Comparison of ENCODE assay signal across 16 cellular contexts in the genomic region with DNA sequence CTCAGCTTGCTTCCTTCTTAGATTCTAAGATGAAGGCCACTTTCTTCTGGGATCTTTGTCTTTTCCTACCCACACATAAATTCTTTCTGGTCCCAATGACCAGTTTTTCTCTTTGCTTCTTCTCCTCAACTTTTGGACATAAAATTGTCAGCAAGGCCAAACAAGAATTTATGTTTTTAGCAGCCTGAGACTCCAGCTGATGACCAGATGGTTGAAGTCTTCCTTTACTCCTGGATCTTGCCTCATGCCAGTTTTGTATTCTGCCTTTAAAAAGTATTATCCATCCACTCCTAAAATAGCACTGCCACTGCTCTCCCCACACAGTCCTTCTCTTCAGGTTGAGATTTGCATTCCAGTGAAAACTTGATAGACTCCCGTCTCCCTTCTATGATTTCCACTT.
A peak's percentile ranks its signal among the peaks of the same experiment; 100 is the strongest.
DNase-seq lines count a peak whose midpoint lies in the region; TF ChIP-seq lines count a peak whose summit lies in the region.
"Had no signal": no experiment of that assay in that cellular context is flagged by ENCODE, and none has a peak within 500 bp of the region (broad histone marks: within the 10 kb centered on the region; RNA-seq: fewer than 3 reads in every experiment).

No MANE protein-coding gene starts in this region.

- H3K79me2 ChIP-seq in parathyroid adenoma (no peaks in the 10 kb centered on the region), mammary epithelial cell (ENCODE audit: insufficient read depth, low read length) (no peaks in the 10 kb centered on the region), OCI-LY7 (ENCODE audit: insufficient read depth, low read depth, low read length) (no peaks in the 10 kb centered on the region)

- WGBS in mammary epithelial cell (ENCODE audit: low coverage, missing lambda C conversion rate), result 75% methylated on average over 1 of the region's 1 CpG

- H3K9me3 ChIP-seq in parathyroid adenoma (ENCODE audit: control insufficient read depth, low read length), result no peaks in the 10 kb centered on the region
- no peaks in the 10 kb centered on the region for H3K9me3 ChIP-seq in mammary epithelial cell (replicated peaks; ENCODE audit: insufficient read depth, low read length)
- no peaks in the 10 kb centered on the region for H3K9me3 ChIP-seq in OCI-LY7 (ENCODE audit: low read length)
- H3K9me3 ChIP-seq: BLaER1, Caco-2 had no signal

- POLR2A ChIA-PET in OCI-LY7 (lab: Charles Lee), result no interaction called here

- in situ Hi-C loops in mammary epithelial cell (cut with MboI; ENCODE audit: low sequenced_read_pairs in 2 of 2), result no loop called here

- H3K9me2 ChIP-seq in OCI-LY7 (ENCODE audit: insufficient read depth, low read length), result no peaks in the 10 kb centered on the region

- DNase-seq in epidermal melanocyte (ENCODE audit: insufficient read length, low spot score), result peak; percentile 84
- DNase-seq in fibroblast of mammary gland (ENCODE audit: low read depth), result peak; percentile 26
- no peak for DNase-seq in mammary epithelial cell
- DNase-seq in OCI-LY7 (ENCODE audit: low spot score), result no peak
- DNase-seq in cortex of kidney (lab: John Stamatoyannopoulos, UW), result no peak
- DNase-seq: Caco-2; CD4-positive, CD25-positive, alpha-beta regulatory T cell; CD8-positive, alpha-beta T cell; DMS79; EL; GDM1; H9 had no signal

- dilution Hi-C loops in mammary epithelial cell (cut with HindIII; ENCODE audit: low sequenced_read_pairs), result no loop called here

- H3K9ac ChIP-seq in parathyroid adenoma (no peak overlapping the region), mammary epithelial cell (ENCODE audit: insufficient read depth, low read length) (no peak overlapping the region)
- H3K9ac ChIP-seq: BLaER1 had no signal

- CTCF ChIA-PET in mammary epithelial cell (lab: Charles Lee; ENCODE audit: low non-redundant PET) (no interaction called here), OCI-LY7 (lab: Charles Lee; ENCODE audit: unreplicated experiment) (no interaction called here)

- no peak overlapping the region for H3K27ac ChIP-seq in parathyroid adenoma
- H3K27ac ChIP-seq in mammary epithelial cell (ENCODE audit: insufficient read depth, low read depth, low read length), result no peak overlapping the region
- H3K27ac ChIP-seq in OCI-LY7 (ENCODE audit: low read depth, low read length, poor library complexity, severe bottlenecking), result no peak overlapping the region
- H3K27ac ChIP-seq: BLaER1, C4-2B had no signal

- H4K20me1 ChIP-seq in mammary epithelial cell (ENCODE audit: insufficient read depth, low read length) (no peaks in the 10 kb centered on the region), OCI-LY7 (ENCODE audit: insufficient read depth, low read length) (no peaks in the 10 kb centered on the region; the same call in 1 of the 2 replicates)
- H4K20me1 ChIP-seq: BLaER1 had no signal

- peak overlapping the region; percentile 38 for H2AFZ ChIP-seq in parathyroid adenoma
- H2AFZ ChIP-seq in mammary epithelial cell (ENCODE audit: low read depth, low read length), result no peak overlapping the region
- no peak overlapping the region for H2AFZ ChIP-seq in OCI-LY7 (ENCODE audit: low read length)
- H2AFZ ChIP-seq: GM23338 had no signal

- H3K4me2 ChIP-seq in parathyroid adenoma (ENCODE audit: low read length), result no peak overlapping the region
- no peak overlapping the region for H3K4me2 ChIP-seq in mammary epithelial cell (ENCODE audit: insufficient read depth, low read depth, low read length)
- no peak overlapping the region for H3K4me2 ChIP-seq in OCI-LY7 (ENCODE audit: low read length)
- H3K4me2 ChIP-seq: BLaER1, GM23338 had no signal

- BruUV-seq in mammary epithelial cell (replicated peaks; lab: Mats Ljungman, UMichigan) (no TSS peak), OCI-LY7 (replicated peaks; lab: Mats Ljungman, UMichigan) (no TSS peak)

- H3K36me3 ChIP-seq in parathyroid adenoma (ENCODE audit: control insufficient read depth, insufficient read depth, low read length) (no peaks in the 10 kb centered on the region), mammary epithelial cell (ENCODE audit: insufficient read depth, low read length) (no peaks in the 10 kb centered on the region), OCI-LY7 (ENCODE audit: insufficient read depth, low read length) (no peaks in the 10 kb centered on the region)
- H3K36me3 ChIP-seq: BLaER1 had no signal

- TF ChIP-seq CTCF in fibroblast of mammary gland (conservative IDR thresholded peaks at IDR 0.05; ENCODE audit: control insufficient read depth, insufficient read depth, low read depth, low read length) (no peak), parathyroid adenoma (IDR thresholded peaks at IDR 0.05) (no peak), mammary epithelial cell (conservative IDR thresholded peaks at IDR 0.05 in 1 of 2, IDR thresholded peaks at IDR 0.05 in 1 of 2; ENCODE audit: extremely low read depth in 1 of 2, insufficient read depth in 1 of 2, low read depth in 1 of 2, low read length in 2 of 2) (no peak), OCI-LY7 (conservative IDR thresholded peaks at IDR 0.05; ENCODE audit: low read length) (no peak)

- H3K4me1 ChIP-seq in parathyroid adenoma, result no peaks in the 10 kb centered on the region
- H3K4me1 ChIP-seq in mammary epithelial cell (ENCODE audit: insufficient read depth, low read length), result no peaks in the 10 kb centered on the region
- no peaks in the 10 kb centered on the region for H3K4me1 ChIP-seq in OCI-LY7 (ENCODE audit: insufficient read depth, low read length, poor library complexity, severe bottlenecking)
- H3K4me1 ChIP-seq: Caco-2 had no signal

- intact Hi-C loops in mammary epithelial cell (cut with micrococcal nuclease), result no loop called here
- intact Hi-C loops in OCI-LY7 (cut with micrococcal nuclease; ENCODE audit: unreplicated experiment), result no loop called here

- H3K4me3 ChIP-seq in fibroblast of mammary gland (ENCODE audit: control insufficient read depth, low read depth, low read length) (no peak overlapping the region), parathyroid adenoma (ENCODE audit: low read depth, low read length) (no peak overlapping the region), mammary epithelial cell (replicated peaks in 1 of 3; ENCODE audit: insufficient read depth in 1 of 3, low read depth in 2 of 3, low read length in 3 of 3) (no peak overlapping the region), OCI-LY7 (ENCODE audit: low read depth, low read length, poor library complexity, severe bottlenecking) (no peak overlapping the region)
- H3K4me3 ChIP-seq: BLaER1, GM23338 had no signal

- no peaks in the 10 kb centered on the region for H3K27me3 ChIP-seq in parathyroid adenoma (ENCODE audit: control insufficient read depth, insufficient read depth, low read length)
- no peaks in the 10 kb centered on the region for H3K27me3 ChIP-seq in mammary epithelial cell (ENCODE audit: insufficient read depth, low read length)
- H3K27me3 ChIP-seq: BLaER1 had no signal

Comparison
In these comparisons a context has a peak if more than half of its experiments do, and no peak if none do; other contexts are left out.
1. DNase-seq: peak in epidermal melanocyte (single experiment) and fibroblast of mammary gland (single experiment); none in mammary epithelial cell (single experiment), OCI-LY7 (single experiment) and cortex of kidney (single experiment).